Comparison of ENCODE assay signal across 26 cellular contexts in genomic region chr2:207945201-207945600, GRCh38.
DNase-seq lines count a peak whose midpoint lies in the region; ATAC-seq, FAIRE-seq and TF ChIP-seq lines count a peak whose summit lies in the region.
"Had no signal": no experiment of that assay in that cellular context is flagged by ENCODE, and none has a peak within 500 bp of the region (broad histone marks: within the 10 kb centered on the region; RNA-seq: fewer than 3 reads in every experiment).

No MANE protein-coding gene starts in this region.

- peak overlapping the region; percentile 26 for H3K27ac Mint-ChIP-seq in endodermal cell
- no peak overlapping the region for H3K27ac Mint-ChIP-seq in activated T-helper 1 cell treated with anti-CD3 and anti-CD28 coated beads, Interleukin-12 subunit alpha, Interleukin-12 subunit beta, Interleukin-2, Interleukin-4 antibody, amounts not matched to agents 30 ng/mL and 10 ng/mL and 1 ng/mL, durations not matched to agents 14 hours and 24 hours and 36 hours
- H3K27ac Mint-ChIP-seq: CD14-positive monocyte; CD4-positive, alpha-beta T cell; CD8-positive, alpha-beta memory T cell; HFFc6 had no signal

- H3K4me2 ChIP-seq in mesendoderm (ENCODE audit: low read length), result no peak overlapping the region
- H3K4me2 ChIP-seq: A549; BLaER1 treated with 17β-estradiol and CSF1 and Interleukin-3, amounts not matched to agents 10 nM and 100 nM had no signal

- H3K36me3 ChIP-seq in H7 (replicated peaks; ENCODE audit: control insufficient read depth, insufficient read depth, low read length) (no peaks in the 10 kb centered on the region), endodermal cell (ENCODE audit: control insufficient read depth, insufficient read depth, low read length) (peaks cover 7% of the 10 kb centered on the region), mesendoderm (ENCODE audit: control insufficient read depth, insufficient read depth, low read length) (no peaks in the 10 kb centered on the region)
- H3K36me3 ChIP-seq: BE2C, HAP-1 had no signal

- H3K9ac ChIP-seq in endodermal cell (ENCODE audit: extremely low read depth, low read length, poor library complexity, severe bottlenecking) (no peak overlapping the region), mesendoderm (ENCODE audit: low read length) (no peak overlapping the region)
- H3K9ac ChIP-seq: BLaER1 treated with 17β-estradiol and CSF1 and Interleukin-3, amounts not matched to agents 10 nM and 100 nM had no signal

- no peak for TF ChIP-seq POLR2A in GM12891 (IDR thresholded peaks at IDR 0.05; ENCODE audit: low read depth, low read length)

- H3K27ac ChIP-seq in endodermal cell (ENCODE audit: low read depth, low read length), result no peak overlapping the region
- no peak overlapping the region for H3K27ac ChIP-seq in mesendoderm (ENCODE audit: low read depth, low read length)
- H3K27ac ChIP-seq: A549; BLaER1 treated with 17β-estradiol and CSF1 and Interleukin-3, amounts not matched to agents 10 nM and 100 nM had no signal

- ATAC-seq in GM19397 (IDR thresholded peaks at IDR 0.05; ENCODE audit: unreplicated experiment) (no peak), HG03571 (IDR thresholded peaks at IDR 0.05; ENCODE audit: unreplicated experiment) (no peak)
- ATAC-seq: A549 had no signal

- no peaks in the 10 kb centered on the region for H3K9me3 ChIP-seq in endodermal cell (ENCODE audit: control insufficient read depth, low read length)
- H3K9me3 ChIP-seq: A549; BE2C; BLaER1 treated with 17β-estradiol and CSF1 and Interleukin-3, amounts not matched to agents 10 nM and 100 nM; HAP-1 had no signal

- 33 to 61% methylated on average over 2 of the region's 2 CpGs for WGBS in endodermal cell (ENCODE audit: insufficient coverage in 1 of 2, insufficient read length in 1 of 2), 2 experiments
- no CpG with 5 or more reads among the region's 2 CpGs for WGBS in mesendoderm (ENCODE audit: extremely low coverage, insufficient coverage, low lambda C conversion rate)

- H3K79me1 ChIP-seq in mesendoderm (ENCODE audit: low read length), result no peaks in the 10 kb centered on the region

- FAIRE-seq in GM12891 (lab: Jason Lieb, UNC), result peak; percentile 31
- FAIRE-seq: A549, D721Med, GM12892, GM19239 had no signal

- H3K27me3 ChIP-seq in H7 (ENCODE audit: control insufficient read depth, insufficient read depth, low read length) (no peaks in the 10 kb centered on the region), endodermal cell (ENCODE audit: control insufficient read depth, insufficient read depth, low read length, poor library complexity, severe bottlenecking) (no peaks in the 10 kb centered on the region), mesendoderm (ENCODE audit: insufficient read depth, low read length, poor library complexity) (peaks cover 4% of the 10 kb centered on the region)
- H3K27me3 ChIP-seq: BE2C; BLaER1 treated with 17β-estradiol and CSF1 and Interleukin-3, amounts not matched to agents 10 nM and 100 nM had no signal

- peaks cover 22% of the 10 kb centered on the region for H3K4me1 Mint-ChIP-seq in endodermal cell
- H3K4me1 Mint-ChIP-seq in activated T-helper 1 cell treated with anti-CD3 and anti-CD28 coated beads, Interleukin-12 subunit alpha, Interleukin-12 subunit beta, Interleukin-2, Interleukin-4 antibody, amounts not matched to agents 30 ng/mL and 10 ng/mL and 1 ng/mL, durations not matched to agents 14 hours and 24 hours and 36 hours (ENCODE audit: low read depth), result no peaks in the 10 kb centered on the region
- H3K4me1 Mint-ChIP-seq: CD14-positive monocyte had no signal

- no peak overlapping the region for H3K4me3 ChIP-seq in H7 (ENCODE audit: insufficient read depth, low read depth, low read length)
- H3K4me3 ChIP-seq in endodermal cell (ENCODE audit: low read length), result no peak overlapping the region
- H3K4me3 ChIP-seq in mesendoderm (ENCODE audit: low read length), result no peak overlapping the region
- H3K4me3 ChIP-seq: A549; BLaER1 treated with 17β-estradiol and CSF1 and Interleukin-3, amounts not matched to agents 10 nM and 100 nM; HAP-1 had no signal

- H3K4me3 Mint-ChIP-seq in endodermal cell, result no peak overlapping the region
- H3K4me3 Mint-ChIP-seq in activated T-helper 1 cell treated with anti-CD3 and anti-CD28 coated beads, Interleukin-12 subunit alpha, Interleukin-12 subunit beta, Interleukin-2, Interleukin-4 antibody, amounts not matched to agents 30 ng/mL and 10 ng/mL and 1 ng/mL, durations not matched to agents 14 hours and 24 hours and 36 hours, result no peak overlapping the region
- H3K4me3 Mint-ChIP-seq: CD14-positive monocyte; CD4-positive, alpha-beta T cell; CD8-positive, alpha-beta memory T cell; HFFc6 had no signal

- no peak overlapping the region for H2BK5ac ChIP-seq in mesendoderm (ENCODE audit: low read length)

- no peak overlapping the region for H2BK15ac ChIP-seq in mesendoderm (replicated peaks; ENCODE audit: low read depth)

- no peaks in the 10 kb centered on the region for H3K79me2 ChIP-seq in mesendoderm (ENCODE audit: control insufficient read depth, insufficient read depth, low read length)

- H2BK120ac ChIP-seq in mesendoderm (ENCODE audit: low read depth, low read length), result no peak overlapping the region

- H3K18ac ChIP-seq in mesendoderm (ENCODE audit: low read length), result no peak overlapping the region

- intact Hi-C loops in activated T-helper 1 cell treated with anti-CD3 and anti-CD28 coated beads, Interleukin-12 subunit alpha, Interleukin-12 subunit beta, Interleukin-2, Interleukin-4 antibody, amounts not matched to agents 30 ng/mL and 10 ng/mL and 1 ng/mL, durations not matched to agents 14 hours and 24 hours and 36 hours (cut with micrococcal nuclease), result no loop called here

- TF ChIP-seq CTCF in endodermal cell (conservative IDR thresholded peaks at IDR 0.05), result peak; percentile 8

- peaks cover 14% of the 10 kb centered on the region for H3K36me3 Mint-ChIP-seq in endodermal cell (ENCODE audit: low read depth)
- no peaks in the 10 kb centered on the region for H3K36me3 Mint-ChIP-seq in activated T-helper 1 cell treated with anti-CD3 and anti-CD28 coated beads, Interleukin-12 subunit alpha, Interleukin-12 subunit beta, Interleukin-2, Interleukin-4 antibody, amounts not matched to agents 30 ng/mL and 10 ng/mL and 1 ng/mL, durations not matched to agents 14 hours and 24 hours and 36 hours (ENCODE audit: low read depth)

- no peak overlapping the region for H3K23ac ChIP-seq in mesendoderm (ENCODE audit: low read length)

- no peak overlapping the region for H4K8ac ChIP-seq in mesendoderm (ENCODE audit: low read depth, low read length)

- no peaks in the 10 kb centered on the region for H3K9me3 Mint-ChIP-seq in endodermal cell
- no peaks in the 10 kb centered on the region for H3K9me3 Mint-ChIP-seq in activated T-helper 1 cell treated with anti-CD3 and anti-CD28 coated beads, Interleukin-12 subunit alpha, Interleukin-12 subunit beta, Interleukin-2, Interleukin-4 antibody, amounts not matched to agents 30 ng/mL and 10 ng/mL and 1 ng/mL, durations not matched to agents 14 hours and 24 hours and 36 hours
- H3K9me3 Mint-ChIP-seq: CD14-positive monocyte; CD4-positive, alpha-beta T cell; CD8-positive, alpha-beta memory T cell; HFFc6 had no signal

- H2AK5ac ChIP-seq in mesendoderm (ENCODE audit: low read length), result no peak overlapping the region

- no peak overlapping the region for H4K5ac ChIP-seq in mesendoderm (ENCODE audit: low read length)

- DNase-seq in GM12891 (ENCODE audit: insufficient read length, low spot score) (no peak), H7 (peak; percentile 49), endodermal cell (peak; percentile 62), mesendoderm (peak; percentile 52)
- no peak for DNase-seq in activated CD4-positive, alpha-beta T cell treated with anti-CD3 and anti-CD28 coated beads, Interleukin-2, amount 50 U/mL, for 1 hour
- no peak for DNase-seq in activated T-helper 1 cell treated with anti-CD3 and anti-CD28 coated beads, Interleukin-12 subunit alpha, Interleukin-12 subunit beta, Interleukin-2, Interleukin-4 antibody, amounts not matched to agents 30 ng/mL and 10 ng/mL and 1 ng/mL, durations not matched to agents 14 hours and 24 hours and 36 hours (ENCODE audit: low spot score)
- DNase-seq: 8988T; ACHN; AML-193; BE2C; CD4-positive, alpha-beta T cell; CD8-positive, alpha-beta memory T cell; DMS 273 treated with DMSO at 0.1 percent for 48 hours; DMS79; EL; GDM1; HFFc6 had no signal

- H3K4me1 ChIP-seq in endodermal cell (ENCODE audit: control insufficient read depth, insufficient read depth, low read length) (peaks cover 4% of the 10 kb centered on the region), mesendoderm (ENCODE audit: control insufficient read depth, low read depth, low read length) (peaks cover 5% of the 10 kb centered on the region)
- H3K4me1 ChIP-seq: A549; BE2C; BLaER1 treated with 17β-estradiol and CSF1 and Interleukin-3, amounts not matched to agents 10 nM and 100 nM had no signal

- peaks cover 11% of the 10 kb centered on the region for H3K27me3 Mint-ChIP-seq in endodermal cell (ENCODE audit: insufficient read depth)
- peaks cover 2% of the 10 kb centered on the region for H3K27me3 Mint-ChIP-seq in activated T-helper 1 cell treated with anti-CD3 and anti-CD28 coated beads, Interleukin-12 subunit alpha, Interleukin-12 subunit beta, Interleukin-2, Interleukin-4 antibody, amounts not matched to agents 30 ng/mL and 10 ng/mL and 1 ng/mL, durations not matched to agents 14 hours and 24 hours and 36 hours (ENCODE audit: insufficient read depth)
- H3K27me3 Mint-ChIP-seq: CD4-positive, alpha-beta T cell; CD8-positive, alpha-beta memory T cell had no signal

- H3K56ac ChIP-seq in mesendoderm (ENCODE audit: low read length), result no peak overlapping the region

- no peak overlapping the region for H3K4ac ChIP-seq in mesendoderm (ENCODE audit: low read depth, low read length)

TF ChIP-seq in GM12891, 5 proteins besides CTCF, POLR2A, EP300 and RAD21:
- TF ChIP-seq SPI1 (IDR thresholded peaks at IDR 0.05; ENCODE audit: low read depth, low read length), result no peak

Comparison
In these comparisons a context has a peak if more than half of its experiments do, and no peak if none do; other contexts are left out.
1. DNase-seq: peak in H7 (single experiment), endodermal cell (single experiment) and mesendoderm (single experiment); none in GM12891 (single experiment), activated CD4-positive, alpha-beta T cell treated with anti-CD3 and anti-CD28 coated beads, Interleukin-2, amount 50 U/mL, for 1 hour (single experiment) and activated T-helper 1 cell treated with anti-CD3 and anti-CD28 coated beads, Interleukin-12 subunit alpha, Interleukin-12 subunit beta, Interleukin-2, Interleukin-4 antibody, amounts not matched to agents 30 ng/mL and 10 ng/mL and 1 ng/mL, durations not matched to agents 14 hours and 24 hours and 36 hours (single experiment).